ENCODE assay signal across 1 cellular context in the genomic region with DNA sequence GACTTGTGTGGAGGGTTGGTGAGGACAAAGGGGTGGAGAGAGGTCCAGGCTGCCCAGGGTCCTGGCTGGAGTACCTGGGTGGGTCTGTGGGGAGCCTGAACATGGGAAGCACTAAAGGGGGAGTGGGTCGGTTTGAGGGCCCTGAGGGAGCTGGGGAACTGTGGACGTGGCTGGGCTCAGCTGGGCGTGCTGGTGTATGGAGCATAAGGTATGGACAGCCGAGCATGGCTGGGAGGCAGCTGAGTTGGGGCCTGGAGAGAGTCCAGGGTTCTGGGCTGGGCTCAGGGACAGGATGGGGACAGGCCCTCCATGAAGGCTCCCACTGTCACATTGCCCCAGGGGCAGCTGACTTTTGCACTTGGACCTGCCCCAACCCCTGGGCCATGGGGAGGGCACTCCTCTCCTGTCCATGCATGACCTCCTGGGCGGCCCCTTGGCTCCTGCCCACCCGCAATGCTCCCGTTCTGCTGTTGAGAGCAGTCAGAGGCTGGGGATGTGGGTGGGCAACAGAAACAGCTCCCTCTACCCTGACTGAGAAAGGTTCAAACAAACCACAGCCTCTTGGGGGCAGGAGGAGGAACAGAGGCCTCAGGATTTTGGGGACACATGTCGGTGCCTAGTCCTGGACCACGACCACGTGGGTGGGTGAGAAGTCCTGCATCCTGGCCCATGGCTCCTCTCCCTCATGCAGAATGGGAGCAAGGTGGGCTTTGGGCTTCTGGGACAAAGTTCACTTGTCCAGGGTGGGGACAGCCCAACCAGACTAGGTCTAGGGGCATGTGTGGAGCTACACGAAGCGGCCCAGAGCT.
TF ChIP-seq lines count a peak whose summit lies in the region.

No MANE protein-coding gene starts in this region.

TF ChIP-seq in GM23338, 12 proteins besides CTCF, POLR2A, EP300 and RAD21 (continued from another document):
- TF ChIP-seq ETS1 (IDR thresholded peaks at IDR 0.05) (no peak), JUNB (IDR thresholded peaks at IDR 0.05; ENCODE audit: unreplicated experiment) (no peak)
